25 cellular contexts compared by ENCODE assay signal in the genomic region with DNA sequence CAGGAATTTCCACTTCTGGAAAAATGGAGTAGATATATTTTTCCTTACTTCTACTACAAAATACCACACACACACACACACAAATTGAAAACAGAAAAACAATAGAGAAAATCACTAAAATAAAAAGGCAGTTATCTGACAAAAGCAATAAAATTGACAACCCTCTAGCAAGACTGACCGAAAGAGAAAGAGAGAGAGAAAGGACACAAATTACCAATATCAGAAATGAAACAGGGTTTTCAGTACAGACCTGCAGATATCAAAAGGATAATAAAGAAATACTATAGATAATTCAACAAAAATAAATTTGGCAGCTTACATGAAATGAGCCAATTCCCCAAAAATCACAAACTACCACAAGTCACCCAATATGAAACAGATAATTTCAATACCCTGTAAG.
"Had no signal": no experiment of that assay in that cellular context is flagged by ENCODE, and none has a peak within 500 bp of the region (broad histone marks: within the 10 kb centered on the region; RNA-seq: fewer than 3 reads in every experiment).

No MANE protein-coding gene starts in this region.

- H3K9me3 Mint-ChIP-seq: T-cell; T-helper 1 cell treated with Interleukin-12 subunit alpha and Interleukin-12 subunit beta and Interleukin-4 antibody, amounts not matched to agents 30 μg/mL and 1 μg/mL, for 36 hours had no signal

- H3K27ac ChIP-seq: HL-60, RWPE1 had no signal

- H3K27ac Mint-ChIP-seq: T-cell; T-helper 1 cell treated with Interleukin-12 subunit alpha and Interleukin-12 subunit beta and Interleukin-4 antibody, amounts not matched to agents 30 μg/mL and 1 μg/mL, for 36 hours had no signal

- H3K4me3 Mint-ChIP-seq: T-cell; T-helper 1 cell treated with Interleukin-12 subunit alpha and Interleukin-12 subunit beta and Interleukin-4 antibody, amounts not matched to agents 30 μg/mL and 1 μg/mL, for 36 hours had no signal

- H3K4me3 ChIP-seq: MG63 had no signal

- H3K27me3 ChIP-seq: MG63 had no signal

- ATAC-seq: Panc1, PC-3, T-cell had no signal

- H3K4me2 ChIP-seq: SK-N-SH had no signal

- DNase-seq: Karpas-422; KG1; MG63; NCI-H1092; NCI-H146; NCI-H1694 treated with DMSO at 0.1 percent for 48 hours; NCI-H1930; NCI-H2081; NCI-H2171; NCI-H226; NCI-H446; NCI-H510A; NCI-H524 treated with DMSO at 0.1 percent for 48 hours; NCI-H69; NCI-H774; NK-92 treated with Interleukin-12 subunit alpha and Interleukin-12 subunit beta, amount 100 ng/mL, for 24 hours; PC-3; SHP77; SK-N-SH; SW 1271; T-cell had no signal

- H3K36me3 Mint-ChIP-seq: T-cell had no signal

- H3K36me3 ChIP-seq: MG63 had no signal

- H3K9ac ChIP-seq: SK-N-SH had no signal

- H3K9me3 ChIP-seq: MG63, SK-N-SH had no signal
